In genomic region chr7:86469680-86470295, GRCh38 we compare ENCODE assay signal across 8 cellular contexts.
DNase-seq lines count a peak whose midpoint lies in the region; ATAC-seq and TF ChIP-seq lines count a peak whose summit lies in the region.

No MANE protein-coding gene starts in this region.

- H3K4me3 ChIP-seq in choroid plexus epithelial cell (ENCODE audit: low read depth, low read length) = no peak overlapping the region
- H3K4me3 ChIP-seq in lung = no peak overlapping the region
- H3K4me3 ChIP-seq in testis = no peak overlapping the region

- ATAC-seq in GM18519 (IDR thresholded peaks at IDR 0.05; ENCODE audit: low FRiP score, unreplicated experiment) = peak; percentile 99
- ATAC-seq in HG02943 (IDR thresholded peaks at IDR 0.05; ENCODE audit: low read depth, unreplicated experiment) = peak; percentile 99
- ATAC-seq in lung (ENCODE audit: insufficient read depth, low FRiP score) = no peak

- H3K4me1 ChIP-seq in lung (ENCODE audit: control insufficient read depth in 2 of 2, insufficient read depth in 2 of 2, low read length in 2 of 2) (no peaks in the 10 kb centered on the region), testis (no peaks in the 10 kb centered on the region)

- intact Hi-C loops in testis (cut with DNase I; ENCODE audit: low total_unique reads) = no loop called here

- H3K36me3 ChIP-seq in lung (ENCODE audit: control insufficient read depth in 2 of 2, insufficient read depth in 2 of 2, low read length in 2 of 2) (no peaks in the 10 kb centered on the region), testis (ENCODE audit: low read depth, missing control alignments) (no peaks in the 10 kb centered on the region)

- H3K9me3 ChIP-seq in lung (ENCODE audit: control insufficient read depth in 2 of 2, insufficient read depth in 1 of 2, low read length in 1 of 2) (no peaks in the 10 kb centered on the region), testis (no peaks in the 10 kb centered on the region)

- H3K27me3 ChIP-seq in lung (ENCODE audit: control insufficient read depth, insufficient read depth) = no peaks in the 10 kb centered on the region
- no peaks in the 10 kb centered on the region for H3K27me3 ChIP-seq in testis

- 48 to 50% methylated on average over 9 of the region's 9 CpGs for WGBS in lung, 2 donors
- WGBS in testis, 2 donors = 34 to 39% methylated on average over 9 of the region's 9 CpGs

- peak; percentile 61 for DNase-seq in NCI-H1417 treated with DMSO at 0.1 percent for 48 hours (lab: John Stamatoyannopoulos, UW)
- peak; percentile 59 for DNase-seq in SKM-1 (lab: John Stamatoyannopoulos, UW; ENCODE audit: unreplicated experiment)
- peak; percentile 81 for DNase-seq in choroid plexus epithelial cell (ENCODE audit: low read depth)
- DNase-seq in lung (ENCODE audit: low spot score) = peak; percentile 66
- peak; percentile 89 for DNase-seq in testis

- no peak for TF ChIP-seq POLR2A in testis (IDR thresholded peaks at IDR 0.05)

- H3K27ac ChIP-seq in C4-2B = no peak overlapping the region
- H3K27ac ChIP-seq in lung (ENCODE audit: low read depth in 1 of 2, low read length in 1 of 2) = no peak overlapping the region
- no peak overlapping the region for H3K27ac ChIP-seq in testis

- TF ChIP-seq CTCF in C4-2B (conservative IDR thresholded peaks at IDR 0.05) (peak; percentile 88), choroid plexus epithelial cell (conservative IDR thresholded peaks at IDR 0.05; ENCODE audit: low read depth, low read length) (peak; percentile 71), lung (IDR thresholded peaks at IDR 0.05; ENCODE audit: control extremely low read depth, extremely low read depth) (peak; percentile 17), testis (IDR thresholded peaks at IDR 0.05) (peak; percentile 77 to 95 (median 92))

Comparison
In these comparisons a context has a peak if more than half of its experiments do, and no peak if none do; other contexts are left out.
1. CTCF ChIP-seq: peak in every context shown above with its lines; median percentile 92 in testis; 88 in C4-2B; 71 in choroid plexus epithelial cell; 17 in lung.